Comparison of ENCODE assay signal across 29 cellular contexts in the genomic region with DNA sequence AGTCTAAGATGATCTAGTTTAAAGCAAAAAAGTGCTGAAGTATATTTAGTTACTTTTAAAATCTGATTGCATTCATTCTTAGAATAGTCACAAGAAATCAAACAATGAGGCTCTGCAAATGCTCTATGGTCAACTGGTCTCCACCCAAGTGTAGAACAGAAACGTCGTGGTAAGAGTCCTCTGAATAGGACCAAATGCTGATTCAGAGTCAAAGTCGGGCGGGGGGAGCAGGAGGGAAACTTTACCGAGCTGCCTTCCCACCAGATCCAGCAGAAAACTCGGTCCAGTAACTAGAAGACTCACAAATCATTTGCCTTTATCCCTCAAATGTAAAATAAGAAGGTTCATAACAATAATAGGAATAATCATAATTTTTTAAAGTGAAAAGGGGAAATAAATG. TPM values are rescaled to one million over a fixed set of nuclear protein-coding genes. Genes with fewer than 3 reads are reported as not detected.
"Had no signal": no experiment of that assay in that cellular context is flagged by ENCODE, and none has a peak within 500 bp of the region (broad histone marks: within the 10 kb centered on the region; RNA-seq: fewer than 3 reads in every experiment).

No MANE protein-coding gene starts in this region.

- H3K36me3 ChIP-seq: adrenal gland, Peyer's patch had no signal

- H3K4me1 Mint-ChIP-seq: activated CD4-positive, alpha-beta memory T cell treated with anti-CD3 and anti-CD28 coated beads, Interleukin-2, amount 10 ng/mL, durations not matched to agents 7 days and 5 days; activated CD4-positive, alpha-beta T cell treated with anti-CD3 and anti-CD28 coated beads for 36 hours; activated naive CD8-positive, alpha-beta T cell treated with anti-CD3 and anti-CD28 coated beads, Interleukin-2, amount 10 ng/mL, durations not matched to agents 7 days and 5 days had no signal

- H3K27ac ChIP-seq: adrenal gland, Peyer's patch, VCaP had no signal

- H3K9me2 ChIP-seq: SK-N-SH had no signal

- H3K9ac ChIP-seq: SK-N-SH had no signal

- H3K4me3 ChIP-seq: adrenal gland, K562, Peyer's patch had no signal

- H3K9me3 ChIP-seq: adrenal gland, Peyer's patch, SK-N-SH had no signal

- H3K4me1 ChIP-seq: adrenal gland, Peyer's patch had no signal

- H3K27ac Mint-ChIP-seq: activated CD4-positive, alpha-beta memory T cell treated with anti-CD3 and anti-CD28 coated beads, Interleukin-2, amount 10 ng/mL, durations not matched to agents 7 days and 5 days; activated CD4-positive, alpha-beta T cell treated with anti-CD3 and anti-CD28 coated beads for 36 hours; activated naive CD8-positive, alpha-beta T cell treated with anti-CD3 and anti-CD28 coated beads, Interleukin-2, amount 10 ng/mL, durations not matched to agents 7 days and 5 days had no signal

- H3K4me3 Mint-ChIP-seq: activated CD4-positive, alpha-beta memory T cell treated with anti-CD3 and anti-CD28 coated beads, Interleukin-2, amount 10 ng/mL, durations not matched to agents 7 days and 5 days; activated CD4-positive, alpha-beta T cell treated with anti-CD3 and anti-CD28 coated beads for 36 hours; activated naive CD8-positive, alpha-beta T cell treated with anti-CD3 and anti-CD28 coated beads, Interleukin-2, amount 10 ng/mL, durations not matched to agents 7 days and 5 days had no signal

- H3K36me3 Mint-ChIP-seq: activated naive CD8-positive, alpha-beta T cell treated with anti-CD3 and anti-CD28 coated beads, Interleukin-2, amount 10 ng/mL, durations not matched to agents 7 days and 5 days had no signal

- H3K9me3 Mint-ChIP-seq: activated CD4-positive, alpha-beta memory T cell treated with anti-CD3 and anti-CD28 coated beads, Interleukin-2, amount 10 ng/mL, durations not matched to agents 7 days and 5 days; activated naive CD8-positive, alpha-beta T cell treated with anti-CD3 and anti-CD28 coated beads, Interleukin-2, amount 10 ng/mL, durations not matched to agents 7 days and 5 days; activated T-helper 2 cell treated with anti-CD3 and anti-CD28 coated beads, Interferon-gamma antibody, Interleukin-2, Interleukin-4, amounts not matched to agents 10 μg/mL and 5 μg/mL and 100 μg/mL, durations not matched to agents 14 hours and 24 hours and 36 hours had no signal

- H3K4me2 ChIP-seq: SK-N-SH had no signal

- H3K27me3 Mint-ChIP-seq: activated CD4-positive, alpha-beta memory T cell treated with anti-CD3 and anti-CD28 coated beads, Interleukin-2, amount 10 ng/mL, durations not matched to agents 7 days and 5 days had no signal

- ATAC-seq: activated CD4-positive, alpha-beta T cell treated with anti-CD3 and anti-CD28 coated beads for 36 hours; K562 had no signal

- DNase-seq: activated CD4-positive, alpha-beta memory T cell treated with anti-CD3 and anti-CD28 coated beads, Interleukin-2, amount 10 ng/mL, durations not matched to agents 7 days and 5 days; activated CD4-positive, alpha-beta T cell treated with anti-CD3 and anti-CD28 coated beads for 36 hours; activated CD4-positive, alpha-beta T cell treated with anti-CD3 and anti-CD28 coated beads, Interleukin-2, amount 50 U/mL, for 1 hour; activated CD4-positive, CD25-positive, alpha-beta regulatory T cell; activated gamma-delta T cell treated with Interleukin-2 at 50 U/mL for 16 hours; activated naive CD4-positive, alpha-beta T cell treated with anti-CD3 and anti-CD28 coated beads, Interleukin-2, amount 50 U/mL, for 16 hours; activated naive CD8-positive, alpha-beta T cell treated with anti-CD3 and anti-CD28 coated beads, Interleukin-2, amount 10 ng/mL, durations not matched to agents 7 days and 5 days; activated T-cell treated with anti-CD3 and anti-CD28 coated beads for 4 hours; activated T-cell treated with anti-CD3 and anti-CD28 coated beads, Interleukin-2, amount 50 U/mL, for 48 hours; adrenal gland; anterior cingulate cortex; cerebellar nuclear complex; Kasumi-1; NCI-H1092; NCI-H1417; NCI-H1930; NCI-H2171; NCI-H2227 treated with DMSO at 0.1 percent for 48 hours; NCI-H446 treated with DMSO at 0.1 percent for 48 hours; NCI-H524 treated with DMSO at 0.1 percent for 48 hours; NCI-H82; NK-92 treated with Interleukin-12 subunit alpha and Interleukin-12 subunit beta, amount 100 ng/mL, for 24 hours; Peyer's patch; SHP77; SK-N-SH; T-helper 1 cell had no signal

- H3K27me3 ChIP-seq: adrenal gland, Peyer's patch had no signal

RNA-seq across cellular contexts. Expression of a gene that starts 46.2 kb away (rescaled TPM):
- total RNA-seq: activated CD4-positive, alpha-beta memory T cell treated with anti-CD3 and anti-CD28 coated beads, Interleukin-2, amount 10 ng/mL, durations not matched to agents 7 days and 5 days had no signal
